In the genomic region with DNA sequence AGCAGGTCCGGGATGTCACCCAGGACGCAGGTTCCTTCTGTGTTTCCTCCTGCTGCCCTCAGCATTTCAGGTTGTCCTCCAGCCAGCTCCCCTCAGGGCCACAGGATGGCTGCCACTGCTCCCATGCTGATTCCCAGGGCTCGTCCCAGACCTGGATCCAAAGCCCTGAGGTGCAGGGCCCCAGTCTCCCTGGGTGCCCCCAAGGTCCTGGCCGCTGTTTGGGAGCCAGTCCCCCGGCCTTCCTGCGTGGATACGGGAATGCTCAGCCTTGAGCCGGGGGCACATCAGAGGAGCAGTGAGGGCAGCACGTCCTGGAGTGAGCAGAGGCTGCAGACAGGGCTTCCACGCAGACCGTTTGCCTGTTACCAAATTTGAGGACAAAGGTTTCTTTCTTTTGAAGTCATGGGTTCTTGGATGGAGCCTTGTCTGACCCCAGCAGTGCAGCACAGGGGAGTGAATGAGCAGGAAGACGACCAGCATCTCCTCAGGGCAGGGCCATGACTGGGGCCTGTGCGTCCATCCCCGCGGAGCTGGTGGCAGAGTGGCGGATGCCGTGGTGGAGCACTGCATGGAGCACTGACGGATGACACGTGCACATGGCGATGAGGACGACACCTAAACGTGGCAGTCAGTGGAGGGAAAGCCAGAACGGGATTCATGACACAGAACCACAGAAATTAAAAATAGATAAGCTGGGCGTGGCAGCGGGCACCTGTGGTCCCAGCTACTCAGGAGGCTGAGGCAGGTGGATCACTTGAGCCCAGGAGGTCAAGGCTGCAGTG, we compare ENCODE assay signal across 1 cellular context.
TF ChIP-seq lines count a peak whose summit lies in the region.

No MANE protein-coding gene starts in this region.

TF ChIP-seq in HepG2, 621 proteins besides CTCF, POLR2A, EP300 and RAD21:
- TF ChIP-seq, protein P1, sequence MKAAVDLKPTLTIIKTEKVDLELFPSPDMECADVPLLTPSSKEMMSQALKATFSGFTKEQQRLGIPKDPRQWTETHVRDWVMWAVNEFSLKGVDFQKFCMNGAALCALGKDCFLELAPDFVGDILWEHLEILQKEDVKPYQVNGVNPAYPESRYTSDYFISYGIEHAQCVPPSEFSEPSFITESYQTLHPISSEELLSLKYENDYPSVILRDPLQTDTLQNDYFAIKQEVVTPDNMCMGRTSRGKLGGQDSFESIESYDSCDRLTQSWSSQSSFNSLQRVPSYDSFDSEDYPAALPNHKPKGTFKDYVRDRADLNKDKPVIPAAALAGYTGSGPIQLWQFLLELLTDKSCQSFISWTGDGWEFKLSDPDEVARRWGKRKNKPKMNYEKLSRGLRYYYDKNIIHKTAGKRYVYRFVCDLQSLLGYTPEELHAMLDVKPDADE (CRISPR knock-in tag; IDR thresholded peaks at IDR 0.05) = no peak
- 0 out of 2 replicates have a peak, but pooled peaks have one; percentile 17 for TF ChIP-seq MNT (IDR thresholded peaks at IDR 0.05)
- no peak for TF ChIP-seq SALL2 (CRISPR knock-in tag; IDR thresholded peaks at IDR 0.05)
- TF ChIP-seq E2F1 (CRISPR knock-in tag; IDR thresholded peaks at IDR 0.05) = no peak
- TF ChIP-seq, protein P2, sequence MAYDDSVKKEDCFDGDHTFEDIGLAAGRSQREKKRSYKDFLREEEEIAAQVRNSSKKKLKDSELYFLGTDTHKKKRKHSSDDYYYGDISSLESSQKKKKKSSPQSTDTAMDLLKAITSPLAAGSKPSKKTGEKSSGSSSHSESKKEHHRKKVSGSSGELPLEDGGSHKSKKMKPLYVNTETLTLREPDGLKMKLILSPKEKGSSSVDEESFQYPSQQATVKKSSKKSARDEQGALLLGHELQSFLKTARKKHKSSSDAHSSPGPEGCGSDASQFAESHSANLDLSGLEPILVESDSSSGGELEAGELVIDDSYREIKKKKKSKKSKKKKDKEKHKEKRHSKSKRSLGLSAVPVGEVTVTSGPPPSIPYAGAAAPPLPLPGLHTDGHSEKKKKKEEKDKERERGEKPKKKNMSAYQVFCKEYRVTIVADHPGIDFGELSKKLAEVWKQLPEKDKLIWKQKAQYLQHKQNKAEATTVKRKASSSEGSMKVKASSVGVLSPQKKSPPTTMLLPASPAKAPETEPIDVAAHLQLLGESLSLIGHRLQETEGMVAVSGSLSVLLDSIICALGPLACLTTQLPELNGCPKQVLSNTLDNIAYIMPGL (CRISPR knock-in tag; IDR thresholded peaks at IDR 0.05; ENCODE audit: borderline replicate concordance in 1 of 2, low read depth in 1 of 2) = no peak
- TF ChIP-seq, protein P3, sequence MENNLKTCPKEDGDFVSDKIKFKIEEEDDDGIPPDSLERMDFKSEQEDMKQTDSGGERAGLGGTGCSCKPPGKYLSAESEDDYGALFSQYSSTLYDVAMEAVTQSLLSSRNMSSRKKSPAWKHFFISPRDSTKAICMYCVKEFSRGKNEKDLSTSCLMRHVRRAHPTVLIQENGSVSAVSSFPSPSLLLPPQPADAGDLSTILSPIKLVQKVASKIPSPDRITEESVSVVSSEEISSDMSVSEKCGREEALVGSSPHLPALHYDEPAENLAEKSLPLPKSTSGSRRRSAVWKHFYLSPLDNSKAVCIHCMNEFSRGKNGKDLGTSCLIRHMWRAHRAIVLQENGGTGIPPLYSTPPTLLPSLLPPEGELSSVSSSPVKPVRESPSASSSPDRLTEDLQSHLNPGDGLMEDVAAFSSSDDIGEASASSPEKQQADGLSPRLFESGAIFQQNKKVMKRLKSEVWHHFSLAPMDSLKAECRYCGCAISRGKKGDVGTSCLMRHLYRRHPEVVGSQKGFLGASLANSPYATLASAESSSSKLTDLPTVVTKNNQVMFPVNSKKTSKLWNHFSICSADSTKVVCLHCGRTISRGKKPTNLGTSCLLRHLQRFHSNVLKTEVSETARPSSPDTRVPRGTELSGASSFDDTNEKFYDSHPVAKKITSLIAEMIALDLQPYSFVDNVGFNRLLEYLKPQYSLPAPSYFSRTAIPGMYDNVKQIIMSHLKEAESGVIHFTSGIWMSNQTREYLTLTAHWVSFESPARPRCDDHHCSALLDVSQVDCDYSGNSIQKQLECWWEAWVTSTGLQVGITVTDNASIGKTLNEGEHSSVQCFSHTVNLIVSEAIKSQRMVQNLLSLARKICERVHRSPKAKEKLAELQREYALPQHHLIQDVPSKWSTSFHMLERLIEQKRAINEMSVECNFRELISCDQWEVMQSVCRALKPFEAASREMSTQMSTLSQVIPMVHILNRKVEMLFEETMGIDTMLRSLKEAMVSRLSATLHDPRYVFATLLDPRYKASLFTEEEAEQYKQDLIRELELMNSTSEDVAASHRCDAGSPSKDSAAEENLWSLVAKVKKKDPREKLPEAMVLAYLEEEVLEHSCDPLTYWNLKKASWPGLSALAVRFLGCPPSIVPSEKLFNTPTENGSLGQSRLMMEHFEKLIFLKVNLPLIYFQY (CRISPR knock-in tag; IDR thresholded peaks at IDR 0.05; ENCODE audit: borderline replicate concordance) = no peak
- TF ChIP-seq SNAPC2 (CRISPR knock-in tag; IDR thresholded peaks at IDR 0.05) = no peak
- TF ChIP-seq TAF1 (CRISPR knock-in tag; IDR thresholded peaks at IDR 0.05) = no peak
- TF ChIP-seq ZNF629 (CRISPR knock-in tag; conservative IDR thresholded peaks at IDR 0.05) = no peak
- TF ChIP-seq TCF7L2 (IDR thresholded peaks at IDR 0.05; ENCODE audit: low read depth, low read length) = no peak
- peak; percentile 92 for TF ChIP-seq ZNF263 (CRISPR knock-in tag; IDR thresholded peaks at IDR 0.05)
- TF ChIP-seq SNRNP70 (IDR thresholded peaks at IDR 0.05; ENCODE audit: low read depth, low read length) = no peak
